21 cellular contexts compared by ENCODE assay signal in the genomic region with DNA sequence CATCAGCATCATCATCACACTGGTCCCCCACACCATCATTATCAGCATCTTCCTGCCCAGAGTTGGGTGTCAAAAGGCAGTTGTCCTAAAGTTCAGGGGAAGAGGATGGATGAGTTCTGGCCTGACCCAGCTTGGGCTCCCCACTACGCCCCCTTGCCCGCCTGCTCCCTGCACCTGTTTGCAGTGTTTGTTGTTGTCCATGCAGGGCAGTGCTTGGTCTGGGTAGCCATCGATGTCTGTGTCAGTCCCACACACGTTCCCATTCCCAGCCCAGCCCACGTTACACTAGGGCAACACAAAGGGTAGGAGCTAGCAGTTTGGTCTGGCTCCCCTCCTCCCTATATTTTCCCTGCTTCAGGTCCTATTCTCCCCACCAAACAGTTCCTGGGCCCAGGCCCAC. TPM values are rescaled to one million over a fixed set of nuclear protein-coding genes. Genes with fewer than 3 reads are reported as not detected.
"Had no signal": no experiment of that assay in that cellular context is flagged by ENCODE, and none has a peak within 500 bp of the region (broad histone marks: within the 10 kb centered on the region; RNA-seq: fewer than 3 reads in every experiment).

No MANE protein-coding gene starts in this region.

- H3K27me3 Mint-ChIP-seq: activated CD4-positive, alpha-beta T cell treated with anti-CD3 and anti-CD28 coated beads, Interleukin-2, amount 10 ng/mL, durations not matched to agents 24 days and 14 days; activated CD8-positive, alpha-beta T cell treated with anti-CD3 and anti-CD28 coated beads for 36 hours; activated naive CD8-positive, alpha-beta T cell treated with anti-CD3 and anti-CD28 coated beads for 36 hours; activated T-helper 17 cell treated with anti-CD3 and anti-CD28 coated beads, Interleukin-2, amount 50 U/mL, for 72 hours; naive thymus-derived CD4-positive, alpha-beta T cell; stimulated activated memory B cell treated with anti-CD40 and anti-IgM and Interleukin-4, amounts not matched to agents 10 μg/mL and 1 μg/mL and 100 μg/mL, for 72 hours had no signal

- H3K27ac ChIP-seq: body of pancreas, colonic mucosa, gastrocnemius medialis, heart left ventricle, sigmoid colon, testis, upper lobe of left lung had no signal

- DNase-seq: activated CD4-positive, alpha-beta T cell treated with anti-CD3 and anti-CD28 coated beads, Interleukin-2, amount 10 ng/mL, durations not matched to agents 24 days and 14 days; activated CD4-positive, CD25-positive, alpha-beta regulatory T cell; activated CD8-positive, alpha-beta T cell treated with anti-CD3 and anti-CD28 coated beads for 36 hours; activated naive CD4-positive, alpha-beta T cell; activated naive CD8-positive, alpha-beta T cell treated with anti-CD3 and anti-CD28 coated beads for 36 hours; activated T-cell treated with anti-CD3 and anti-CD28 coated beads, Interleukin-2, amount 50 U/mL, for 1 hour; amniotic stem cell; body of pancreas; central memory CD4-positive, alpha-beta T cell; colonic mucosa; gastrocnemius medialis; mesendoderm; naive thymus-derived CD4-positive, alpha-beta T cell; sigmoid colon; stimulated activated CD4-positive, alpha-beta T cell treated with anti-CD3 and anti-CD28 coated beads, Interleukin-4, amount 100 ng/mL, for 4 hours; testis; upper lobe of left lung had no signal

- H3K4me3 Mint-ChIP-seq: activated CD4-positive, alpha-beta T cell treated with anti-CD3 and anti-CD28 coated beads, Interleukin-2, amount 10 ng/mL, durations not matched to agents 24 days and 14 days; activated CD8-positive, alpha-beta T cell treated with anti-CD3 and anti-CD28 coated beads for 36 hours; activated naive CD8-positive, alpha-beta T cell treated with anti-CD3 and anti-CD28 coated beads for 36 hours; activated T-helper 17 cell treated with anti-CD3 and anti-CD28 coated beads, Interleukin-2, amount 50 U/mL, for 72 hours; stimulated activated memory B cell treated with anti-CD40 and anti-IgM and Interleukin-4, amounts not matched to agents 10 μg/mL and 1 μg/mL and 100 μg/mL, for 72 hours; T-helper 2 cell treated with Interferon-gamma antibody and Interleukin-4, amounts not matched to agents 5 μg/mL and 100 μg/mL, for 36 hours had no signal

- H3K36me3 Mint-ChIP-seq: stimulated activated memory B cell treated with anti-CD40 and anti-IgM and Interleukin-4, amounts not matched to agents 10 μg/mL and 1 μg/mL and 100 μg/mL, for 72 hours had no signal

- H3K4me1 ChIP-seq: colonic mucosa, testis, upper lobe of left lung had no signal

- H3K27me3 ChIP-seq: body of pancreas, colonic mucosa, gastrocnemius medialis, heart left ventricle, sigmoid colon, testis, upper lobe of left lung had no signal

- H3K9me3 Mint-ChIP-seq: activated CD4-positive, alpha-beta T cell treated with anti-CD3 and anti-CD28 coated beads, Interleukin-2, amount 10 ng/mL, durations not matched to agents 24 days and 14 days; activated CD8-positive, alpha-beta T cell treated with anti-CD3 and anti-CD28 coated beads for 36 hours; activated naive CD8-positive, alpha-beta T cell treated with anti-CD3 and anti-CD28 coated beads for 36 hours; activated T-helper 17 cell treated with anti-CD3 and anti-CD28 coated beads, Interleukin-2, amount 50 U/mL, for 72 hours; naive thymus-derived CD4-positive, alpha-beta T cell; stimulated activated memory B cell treated with anti-CD40 and anti-IgM and Interleukin-4, amounts not matched to agents 10 μg/mL and 1 μg/mL and 100 μg/mL, for 72 hours; T-helper 2 cell treated with Interferon-gamma antibody and Interleukin-4, amounts not matched to agents 5 μg/mL and 100 μg/mL, for 36 hours had no signal

- H3K36me3 ChIP-seq: colonic mucosa, gastrocnemius medialis had no signal

- H3K9me3 ChIP-seq: body of pancreas, colonic mucosa, gastrocnemius medialis, heart left ventricle, sigmoid colon, testis, upper lobe of left lung had no signal

- H3K4me3 ChIP-seq: body of pancreas, colonic mucosa, gastrocnemius medialis, heart left ventricle, sigmoid colon, testis, upper lobe of left lung had no signal

- H3K27ac Mint-ChIP-seq: activated CD4-positive, alpha-beta T cell treated with anti-CD3 and anti-CD28 coated beads, Interleukin-2, amount 10 ng/mL, durations not matched to agents 24 days and 14 days; activated CD8-positive, alpha-beta T cell treated with anti-CD3 and anti-CD28 coated beads for 36 hours; activated naive CD8-positive, alpha-beta T cell treated with anti-CD3 and anti-CD28 coated beads for 36 hours; activated T-helper 17 cell treated with anti-CD3 and anti-CD28 coated beads, Interleukin-2, amount 50 U/mL, for 72 hours; stimulated activated memory B cell treated with anti-CD40 and anti-IgM and Interleukin-4, amounts not matched to agents 10 μg/mL and 1 μg/mL and 100 μg/mL, for 72 hours; T-helper 2 cell treated with Interferon-gamma antibody and Interleukin-4, amounts not matched to agents 5 μg/mL and 100 μg/mL, for 36 hours had no signal

- H3K4me1 Mint-ChIP-seq: activated T-helper 17 cell treated with anti-CD3 and anti-CD28 coated beads, Interleukin-2, amount 50 U/mL, for 72 hours; stimulated activated memory B cell treated with anti-CD40 and anti-IgM and Interleukin-4, amounts not matched to agents 10 μg/mL and 1 μg/mL and 100 μg/mL, for 72 hours had no signal

RNA-seq across cellular contexts. Expression of gene TRIM46, which starts 27.3 kb away (rescaled TPM):
- total RNA-seq: gastrocnemius medialis had no signal
